Comparison of ENCODE assay signal across 11 cellular contexts in genomic region chr7:194996-195829, GRCh38. TPM values are rescaled to one million over a fixed set of nuclear protein-coding genes. Genes with fewer than 3 reads are reported as not detected.
DNase-seq lines count a peak whose midpoint lies in the region; ATAC-seq and TF ChIP-seq lines count a peak whose summit lies in the region.
"Had no signal": no experiment of that assay in that cellular context is flagged by ENCODE, and none has a peak within 500 bp of the region (broad histone marks: within the 10 kb centered on the region; RNA-seq: fewer than 3 reads in every experiment).

No MANE protein-coding gene starts in this region.

- H3K27ac Mint-ChIP-seq in CD4-positive, alpha-beta memory T cell = no peak overlapping the region
- H3K27ac Mint-ChIP-seq in osteocyte (ENCODE audit: unreplicated experiment) = peak overlapping the region; percentile 81

- H2AFZ ChIP-seq in PC-3 (ENCODE audit: low read length) = no peak overlapping the region

- peaks cover 25% of the 10 kb centered on the region for H4K20me1 ChIP-seq in PC-3 (ENCODE audit: low read length)

- DNase-seq in CD4-positive, alpha-beta memory T cell = no peak
- no peak for DNase-seq in PC-3
- peak; percentile 64 for DNase-seq in fibroblast of gingiva (ENCODE audit: low read depth)
- no peak for DNase-seq in osteocyte (ENCODE audit: extremely low spot score, unreplicated experiment)
- no peak for DNase-seq in occipital lobe (lab: John Stamatoyannopoulos, UW)
- no peak for DNase-seq in BE2C
- DNase-seq in NCI-H774 (lab: John Stamatoyannopoulos, UW) = no peak
- DNase-seq: GDM1; MM.1S; stimulated activated CD4-positive, alpha-beta T cell treated with anti-CD3 and anti-CD28 coated beads, Interleukin-12 subunit alpha, Interleukin-12 subunit beta, amount 100 ng/mL, for 4 hours had no signal

- peaks cover 29 to 32% of the 10 kb centered on the region in 2 donors for H3K27me3 Mint-ChIP-seq in CD4-positive, alpha-beta memory T cell
- H3K27me3 Mint-ChIP-seq in osteocyte (ENCODE audit: unreplicated experiment) = no peaks in the 10 kb centered on the region

- H3K9me3 ChIP-seq in CD4-positive, alpha-beta memory T cell (ENCODE audit: control insufficient read depth in 1 of 2, low read length in 2 of 2) = no peaks in the 10 kb centered on the region
- H3K9me3 ChIP-seq in PC-3 (ENCODE audit: low read length) (no peaks in the 10 kb centered on the region), BE2C (no peaks in the 10 kb centered on the region)

- H3K9ac ChIP-seq in PC-3 (ENCODE audit: low read length) = no peak overlapping the region

- no peaks in the 10 kb centered on the region for H3F3A ChIP-seq in PC-3 (ENCODE audit: low read length, unreplicated experiment)

- peaks cover 34% of the 10 kb centered on the region for H3K79me2 ChIP-seq in PC-3 (ENCODE audit: low read length)

- H3K4me3 ChIP-seq in CD4-positive, alpha-beta memory T cell (ENCODE audit: low read length in 2 of 2) = no peak overlapping the region
- H3K4me3 ChIP-seq in PC-3 (ENCODE audit: low read length) (peak overlapping the region; percentile 72), BE2C (ENCODE audit: low read depth, low read length) (no peak overlapping the region)

- CTCF ChIA-PET in CD4-positive, alpha-beta memory T cell (lab: Charles Lee; ENCODE audit: partially characterized antibody) = no interaction called here
- CTCF ChIA-PET in PC-3 (lab: Charles Lee) = no interaction called here

- POLR2A ChIA-PET in CD4-positive, alpha-beta memory T cell (lab: Charles Lee; ENCODE audit: partially characterized antibody) = no interaction called here
- POLR2A ChIA-PET in PC-3 (lab: Charles Lee; ENCODE audit: unreplicated experiment) = no interaction called here

- H3K36me3 ChIP-seq in CD4-positive, alpha-beta memory T cell (ENCODE audit: insufficient read depth, low read length) = no peaks in the 10 kb centered on the region
- H3K36me3 ChIP-seq in PC-3 (ENCODE audit: low read depth, low read length) = peaks cover 16% of the 10 kb centered on the region
- H3K36me3 ChIP-seq in BE2C = no peaks in the 10 kb centered on the region

- TF ChIP-seq CTCF in PC-3 (conservative IDR thresholded peaks at IDR 0.05; ENCODE audit: low read depth, low read length) (no peak), osteocyte (IDR thresholded peaks at IDR 0.05) (no peak), BE2C (IDR thresholded peaks at IDR 0.05; ENCODE audit: low read depth, low read length) (no peak)

- peaks cover 3 to 5% (median 4%) of the 10 kb centered on the region in 4 donors for H3K4me1 Mint-ChIP-seq in CD4-positive, alpha-beta memory T cell
- peaks cover 52% of the 10 kb centered on the region for H3K4me1 Mint-ChIP-seq in osteocyte (ENCODE audit: unreplicated experiment)

- no peaks in the 10 kb centered on the region for H3K9me3 Mint-ChIP-seq in CD4-positive, alpha-beta memory T cell
- no peaks in the 10 kb centered on the region for H3K9me3 Mint-ChIP-seq in osteocyte (ENCODE audit: unreplicated experiment)

- H3K4me1 ChIP-seq in CD4-positive, alpha-beta memory T cell (ENCODE audit: insufficient read depth, low read length) = peaks cover 6% of the 10 kb centered on the region
- H3K4me1 ChIP-seq in PC-3 (ENCODE audit: insufficient read depth, low read length) (peaks cover 16% of the 10 kb centered on the region), BE2C (no peaks in the 10 kb centered on the region)

- intact Hi-C loops in CD4-positive, alpha-beta memory T cell (cut with micrococcal nuclease) = no loop called here
- intact Hi-C loops in PC-3 (cut with micrococcal nuclease) = no loop called here

- H3K4me2 ChIP-seq in PC-3 (ENCODE audit: low read length) = peak overlapping the region; percentile 78

- ATAC-seq in PC-3 (no peak), HG02623 (IDR thresholded peaks at IDR 0.05; ENCODE audit: unreplicated experiment) (no peak)

- BruUV-seq in PC-3 (replicated peaks; lab: Mats Ljungman, UMichigan) = no TSS peak

- peaks cover 6% of the 10 kb centered on the region for H3K27me3 ChIP-seq in CD4-positive, alpha-beta memory T cell (ENCODE audit: insufficient read depth, low read length)
- H3K27me3 ChIP-seq in PC-3 (ENCODE audit: low read length) = no peaks in the 10 kb centered on the region
- H3K27me3 ChIP-seq in BE2C = peaks cover 43% of the 10 kb centered on the region

- H3K4me3 Mint-ChIP-seq in CD4-positive, alpha-beta memory T cell = peak overlapping the region in 5 of 8 donors; percentile 4 to 57 (median 20)
- H3K4me3 Mint-ChIP-seq in osteocyte (ENCODE audit: unreplicated experiment) = peak overlapping the region; percentile 93

- no peaks in the 10 kb centered on the region for H3K36me3 Mint-ChIP-seq in CD4-positive, alpha-beta memory T cell
- H3K36me3 Mint-ChIP-seq in osteocyte (ENCODE audit: unreplicated experiment) = peaks cover 45% of the 10 kb centered on the region

- no peak overlapping the region for H3K27ac ChIP-seq in CD4-positive, alpha-beta memory T cell (ENCODE audit: low read depth, low read length)
- H3K27ac ChIP-seq in PC-3 (ENCODE audit: low read length) = no peak overlapping the region

- no peaks in the 10 kb centered on the region for H3K9me2 ChIP-seq in PC-3 (replicated peaks; ENCODE audit: low read length)

RNA-seq across cellular contexts. Expression of gene FAM20C, which starts 2.8 kb away (rescaled TPM):
- 1 to 10 TPM; 4.7 to 7.8 TPM for total RNA-seq in CD4-positive, alpha-beta memory T cell
- not detected for polyA plus RNA-seq in CD4-positive, alpha-beta memory T cell
- total RNA-seq in PC-3 (2014; rRNA removed) = 87.9 and 119 TPM in 2 replicates
- 132 and 143 TPM in 2 replicates for total RNA-seq in osteocyte
- 18.1 TPM for total RNA-seq in occipital lobe
- polyA plus RNA-seq in BE2C (2012; ENCODE audit: insufficient read depth, insufficient read length, low read depth) = 9.4 TPM
